ENCODE assay signal across 13 cellular contexts in genomic region chr3:139122612-139123011, GRCh38.
"Had no signal": no experiment of that assay in that cellular context is flagged by ENCODE, and none has a peak within 500 bp of the region (broad histone marks: within the 10 kb centered on the region; RNA-seq: fewer than 3 reads in every experiment).

No MANE protein-coding gene starts in this region.

- H3K4me1 ChIP-seq: sigmoid colon, thyroid gland had no signal

- H3K27ac ChIP-seq: coronary artery, thyroid gland had no signal

- H3K4me3 ChIP-seq: body of pancreas, coronary artery, sigmoid colon, thyroid gland had no signal

- DNase-seq: activated CD4-positive, alpha-beta T cell treated with anti-CD3 and anti-CD28 coated beads, Interleukin-2, amount 50 U/mL, for 48 hours; activated gamma-delta T cell treated with Interleukin-2 at 50 U/mL for 16 hours; amniotic stem cell; central memory CD4-positive, alpha-beta T cell; effector CD4-positive, alpha-beta T cell; foreskin melanocyte; left ventricle myocardium superior; nephron progenitor cell; sigmoid colon; stimulated activated CD4-positive, alpha-beta T cell treated with anti-CD3 and anti-CD28 coated beads, Interleukin-1b, Interleukin-23, amount 100 ng/mL, for 48 hours; thyroid gland had no signal

- H3K9me3 ChIP-seq: body of pancreas, sigmoid colon, thyroid gland had no signal

- H3K27me3 ChIP-seq: body of pancreas, sigmoid colon, thyroid gland had no signal

- H3K36me3 ChIP-seq: sigmoid colon, thyroid gland had no signal
